ENCODE assay signal across 1 cellular context in genomic region chr4:118761387-118762016, GRCh38.
TF ChIP-seq lines count a peak whose summit lies in the region.

No MANE protein-coding gene starts in this region.

TF ChIP-seq in SK-N-SH treated with all-trans-retinoic acid at 6 μM for 48 hours, 23 proteins besides CTCF, POLR2A, EP300 and RAD21 (continued from another document):
- TF ChIP-seq ARNTL (CRISPR knock-in tag; IDR thresholded peaks at IDR 0.05; ENCODE audit: borderline replicate concordance, low read depth) (no peak), ISL1 (CRISPR knock-in tag; IDR thresholded peaks at IDR 0.05) (peak; percentile 66; the same call in 1 of the 2 replicates), PATZ1 (CRISPR knock-in tag; IDR thresholded peaks at IDR 0.05; ENCODE audit: borderline replicate concordance) (no peak)
